Comparison of ENCODE assay signal across 19 cellular contexts in genomic region chr10:44775402-44775741, GRCh38.
"Had no signal": no experiment of that assay in that cellular context is flagged by ENCODE, and none has a peak within 500 bp of the region (broad histone marks: within the 10 kb centered on the region; RNA-seq: fewer than 3 reads in every experiment).

No MANE protein-coding gene starts in this region.

- H3K9me3 ChIP-seq: MG63 had no signal

- H3K36me3 ChIP-seq: MG63 had no signal

- H3K4me3 ChIP-seq: MG63 had no signal

- FAIRE-seq: RCC 7860 had no signal

- DNase-seq: Karpas-422, KG1, NCI-H1092, NCI-H1105 treated with DMSO at 0.1 percent for 48 hours, NCI-H1417 treated with DMSO at 0.1 percent for 48 hours, NCI-H146, NCI-H1694 treated with DMSO at 0.1 percent for 48 hours, NCI-H1930, NCI-H2081, NCI-H2107, NCI-H2227 treated with DMSO at 0.1 percent for 48 hours, NCI-H524, NCI-H526 treated with DMSO at 0.1 percent for 48 hours, NCI-H774, RPMI8226, SHP77 had no signal

- ATAC-seq: SK-N-SH treated with all-trans-retinoic acid at 6 μM for 48 hours had no signal

- H3K27me3 ChIP-seq: MG63 had no signal
